ENCODE assay signal across 9 cellular contexts in genomic region chr19:41998246-41999020, GRCh38. TPM values are rescaled to one million over a fixed set of nuclear protein-coding genes. Genes with fewer than 3 reads are reported as not detected.
DNase-seq lines count a peak whose midpoint lies in the region; ATAC-seq and TF ChIP-seq lines count a peak whose summit lies in the region.
"Had no signal": no experiment of that assay in that cellular context is flagged by ENCODE, and none has a peak within 500 bp of the region (broad histone marks: within the 10 kb centered on the region; RNA-seq: fewer than 3 reads in every experiment).

No MANE protein-coding gene starts in this region.

- no peak overlapping the region for H3K4me3 Mint-ChIP-seq in osteocyte (ENCODE audit: unreplicated experiment)

- no peak overlapping the region for H3K4me3 ChIP-seq in epithelial cell of proximal tubule (ENCODE audit: low read depth, low read length)

- peaks cover 10% of the 10 kb centered on the region for H3K4me1 Mint-ChIP-seq in osteocyte (ENCODE audit: unreplicated experiment)

- no peak overlapping the region for H3K27ac Mint-ChIP-seq in osteocyte (ENCODE audit: unreplicated experiment)

- peak; percentile 62 for DNase-seq in DMS53 treated with DMSO at 0.1 percent for 48 hours (lab: John Stamatoyannopoulos, UW; ENCODE audit: unreplicated experiment)
- DNase-seq in epithelial cell of proximal tubule (ENCODE audit: low read depth), result no peak
- peak; percentile 85 for DNase-seq in osteocyte (ENCODE audit: extremely low spot score, unreplicated experiment)
- no peak for DNase-seq in HT-29 (ENCODE audit: low spot score)
- no peak for DNase-seq in ureter (ENCODE audit: low spot score)

- TF ChIP-seq CTCF in LNCAP (IDR thresholded peaks at IDR 0.05) (peak; percentile 50), VCaP (conservative IDR thresholded peaks at IDR 0.05) (peak; percentile 94), epithelial cell of proximal tubule (conservative IDR thresholded peaks at IDR 0.05; ENCODE audit: low read depth, low read length) (peak; percentile 66), osteocyte (IDR thresholded peaks at IDR 0.05) (peak; percentile 64)

- H3K27me3 Mint-ChIP-seq in osteocyte (ENCODE audit: unreplicated experiment), result peaks cover 66% of the 10 kb centered on the region

- ATAC-seq in HG03520 (IDR thresholded peaks at IDR 0.05; ENCODE audit: unreplicated experiment), result no peak

- peaks cover 5% of the 10 kb centered on the region for H3K36me3 Mint-ChIP-seq in osteocyte (ENCODE audit: unreplicated experiment)

- H3K27ac ChIP-seq in VCaP, result peak overlapping the region; percentile 48; the same call in 1 of the 2 replicates

- no peaks in the 10 kb centered on the region for H3K9me3 Mint-ChIP-seq in osteocyte (ENCODE audit: unreplicated experiment)

RNA-seq across cellular contexts. Expression of gene ATP1A3, which starts 4.4 kb away (rescaled TPM):
- 0.36 TPM in 1 of 2 replicates, not detected in the other for total RNA-seq in epithelial cell of proximal tubule
- not detected in 2 replicates for total RNA-seq in osteocyte
- 0.10 and 0.66 TPM in 2 replicates for total RNA-seq in HT-29 (2014; rRNA removed; shearing (Covaris generic))
- total RNA-seq in ureter, result 0.52 TPM
- total RNA-seq: skeletal muscle tissue had no signal

RNA-seq across cellular contexts. Expression of gene RABAC1, which starts 39.3 kb away (rescaled TPM):
- total RNA-seq in epithelial cell of proximal tubule, result 108 and 161 TPM in 2 replicates
- 265 and 268 TPM in 2 replicates for total RNA-seq in osteocyte
- total RNA-seq in HT-29 (2014; rRNA removed; shearing (Covaris generic)), result 232 and 234 TPM in 2 replicates
- 87.1 TPM for total RNA-seq in ureter

Comparison
In these comparisons a context has a peak if more than half of its experiments do, and no peak if none do; other contexts are left out.
1. DNase-seq: peak in DMS53 treated with DMSO at 0.1 percent for 48 hours (single experiment) and osteocyte (single experiment); none in epithelial cell of proximal tubule (single experiment), HT-29 (single experiment) and ureter (single experiment).
2. Peak in every context shown above with its lines, with median percentiles within 50 percentile points of each other: CTCF ChIP-seq.